Comparison of ENCODE assay signal across 17 cellular contexts in the genomic region with DNA sequence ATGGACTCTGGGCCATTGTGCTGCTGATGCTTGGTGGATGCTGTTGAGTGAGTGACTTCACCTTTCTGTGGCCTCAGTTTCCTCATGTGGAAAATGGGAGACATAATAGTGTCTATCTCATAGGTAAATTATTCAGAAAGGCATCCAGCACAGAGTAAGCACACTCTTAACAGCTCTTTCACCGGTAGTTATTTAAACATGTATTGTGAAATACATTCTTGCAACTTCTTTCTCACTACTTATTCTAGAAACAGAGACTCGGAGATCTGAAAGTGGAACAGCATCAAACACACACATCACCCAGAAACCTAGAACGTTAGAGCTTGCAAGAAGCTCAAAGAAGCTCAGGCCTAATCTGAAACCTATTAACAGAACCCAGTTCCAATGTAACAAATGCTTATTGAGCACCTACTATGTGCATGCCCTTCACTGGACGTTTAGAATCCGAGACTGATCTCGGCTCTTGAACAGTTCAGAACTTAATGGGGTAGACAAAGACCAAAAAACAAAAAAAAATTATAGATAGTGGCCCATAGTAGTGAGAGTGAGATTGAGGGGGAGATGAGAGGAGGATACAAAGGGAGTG.
"Had no signal": no experiment of that assay in that cellular context is flagged by ENCODE, and none has a peak within 500 bp of the region (broad histone marks: within the 10 kb centered on the region; RNA-seq: fewer than 3 reads in every experiment).

No MANE protein-coding gene starts in this region.

- H3K27ac Mint-ChIP-seq: activated naive CD4-positive, alpha-beta T cell treated with anti-CD3 and anti-CD28 coated beads, Interleukin-2, amount 10 ng/mL, durations not matched to agents 7 days and 5 days; activated T-helper 2 cell treated with anti-CD3 and anti-CD28 coated beads, Interferon-gamma antibody, Interleukin-2, Interleukin-4, amounts not matched to agents 10 μg/mL and 5 μg/mL and 100 μg/mL, durations not matched to agents 14 hours and 24 hours and 36 hours; progenitor cell of endocrine pancreas; T-helper 1 cell treated with Interleukin-12 subunit alpha and Interleukin-12 subunit beta and Interleukin-4 antibody, amounts not matched to agents 30 μg/mL and 1 μg/mL, for 36 hours had no signal

- DNase-seq: activated CD4-positive, alpha-beta T cell treated with anti-CD3 and anti-CD28 coated beads, Interleukin-2, amount 50 U/mL, for 4 hours; activated CD4-positive, CD25-positive, alpha-beta regulatory T cell; activated naive CD4-positive, alpha-beta T cell treated with anti-CD3 and anti-CD28 coated beads, Interleukin-2, amount 10 ng/mL, durations not matched to agents 7 days and 5 days; cortex of kidney; effector CD8-positive, alpha-beta T cell; left lung; natural killer cell; occipital lobe; stimulated activated naive CD4-positive, alpha-beta T cell treated with Interleukin-2 at 50 U/mL for 16 hours had no signal

- H3K9me3 Mint-ChIP-seq: activated naive CD4-positive, alpha-beta T cell treated with anti-CD3 and anti-CD28 coated beads, Interleukin-2, amount 10 ng/mL, durations not matched to agents 7 days and 5 days; activated T-helper 2 cell treated with anti-CD3 and anti-CD28 coated beads, Interferon-gamma antibody, Interleukin-2, Interleukin-4, amounts not matched to agents 10 μg/mL and 5 μg/mL and 100 μg/mL, durations not matched to agents 14 hours and 24 hours and 36 hours; brain; central memory CD8-positive, alpha-beta T cell; natural killer cell; T-helper 1 cell treated with Interleukin-12 subunit alpha and Interleukin-12 subunit beta and Interleukin-4 antibody, amounts not matched to agents 30 μg/mL and 1 μg/mL, for 36 hours had no signal

- H3K27me3 Mint-ChIP-seq: activated naive CD4-positive, alpha-beta T cell treated with anti-CD3 and anti-CD28 coated beads, Interleukin-2, amount 10 ng/mL, durations not matched to agents 7 days and 5 days; central memory CD8-positive, alpha-beta T cell; progenitor cell of endocrine pancreas had no signal

- ATAC-seq: gastroesophageal sphincter, left lung, natural killer cell, sciatic nerve had no signal

- H3K27me3 ChIP-seq: gastroesophageal sphincter, left lung had no signal

- H3K27ac ChIP-seq: epithelial cell of prostate, gastroesophageal sphincter had no signal

- H3K4me3 ChIP-seq: gastroesophageal sphincter, left lung had no signal

- H3K4me3 Mint-ChIP-seq: activated naive CD4-positive, alpha-beta T cell treated with anti-CD3 and anti-CD28 coated beads, Interleukin-2, amount 10 ng/mL, durations not matched to agents 7 days and 5 days; central memory CD8-positive, alpha-beta T cell; natural killer cell; T-helper 1 cell treated with Interleukin-12 subunit alpha and Interleukin-12 subunit beta and Interleukin-4 antibody, amounts not matched to agents 30 μg/mL and 1 μg/mL, for 36 hours had no signal

- H3K9me3 ChIP-seq: gastroesophageal sphincter, left lung had no signal
